ENCODE assay signal across 10 cellular contexts in genomic region chr6:118735320-118735719, GRCh38.
DNase-seq lines count a peak whose midpoint lies in the region; ATAC-seq and TF ChIP-seq lines count a peak whose summit lies in the region.
"Had no signal": no experiment of that assay in that cellular context is flagged by ENCODE, and none has a peak within 500 bp of the region (broad histone marks: within the 10 kb centered on the region; RNA-seq: fewer than 3 reads in every experiment).

No MANE protein-coding gene starts in this region.

- TF ChIP-seq EP300 in stomach (IDR thresholded peaks at IDR 0.05): no peak

- BruUV-seq in A673 (replicated peaks; lab: Mats Ljungman, UMichigan): no TSS peak
- BruUV-seq in mammary epithelial cell (replicated peaks; lab: Mats Ljungman, UMichigan): no TSS peak

- H3K4me1 ChIP-seq in A673 (ENCODE audit: insufficient read depth, low read length, poor library complexity, severe bottlenecking) (no peaks in the 10 kb centered on the region), stomach (peaks cover 0 to 3% (median 0%) of the 10 kb centered on the region in 4 donors), mammary epithelial cell (ENCODE audit: insufficient read depth, low read length) (no peaks in the 10 kb centered on the region)

- H3K9ac ChIP-seq in mammary epithelial cell (ENCODE audit: insufficient read depth, low read length): no peak overlapping the region

- H3K79me2 ChIP-seq in mammary epithelial cell (ENCODE audit: insufficient read depth, low read length): no peaks in the 10 kb centered on the region

- no peaks in the 10 kb centered on the region for H3K9me3 ChIP-seq in A673 (ENCODE audit: low read depth, low read length, poor library complexity, severe bottlenecking)
- H3K9me3 ChIP-seq in WERI-Rb-1 (ENCODE audit: severe bottlenecking): peaks cover 4% of the 10 kb centered on the region
- H3K9me3 ChIP-seq in stomach: no peaks in the 10 kb centered on the region
- H3K9me3 ChIP-seq in mammary epithelial cell (replicated peaks; ENCODE audit: insufficient read depth, low read length): no peaks in the 10 kb centered on the region
- H3K9me3 ChIP-seq: neutrophil had no signal

- dilution Hi-C loops in mammary epithelial cell (cut with HindIII; ENCODE audit: low sequenced_read_pairs): no loop called here

- peak; percentile 48 for ATAC-seq in GM19463 (IDR thresholded peaks at IDR 0.05; ENCODE audit: unreplicated experiment)

- H4K20me1 ChIP-seq in mammary epithelial cell (ENCODE audit: insufficient read depth, low read length): no peaks in the 10 kb centered on the region

- no peak for TF ChIP-seq POLR2A in stomach (IDR thresholded peaks at IDR 0.05)

- DNase-seq in A673 (ENCODE audit: low spot score) (peak; percentile 37), WERI-Rb-1 (no peak), iPS DF 19.7 (ENCODE audit: low read depth, low spot score) (peak; percentile 59), stomach (no peak), mammary epithelial cell (no peak), NOMO-1 (lab: John Stamatoyannopoulos, UW; ENCODE audit: unreplicated experiment in 2 of 2) (no peak)
- no peak for DNase-seq in activated effector memory CD4-positive, alpha-beta T cell treated with Interleukin-2 at 50 U/mL for 16 hours
- DNase-seq: NCI-H1417 had no signal

- H3K27ac ChIP-seq in A673 (ENCODE audit: low read depth, low read length, poor library complexity, severe bottlenecking): no peak overlapping the region
- H3K27ac ChIP-seq in WERI-Rb-1: no peak overlapping the region
- H3K27ac ChIP-seq in stomach: no peak overlapping the region
- H3K27ac ChIP-seq in mammary epithelial cell (ENCODE audit: insufficient read depth, low read depth, low read length): no peak overlapping the region
- H3K27ac ChIP-seq: neutrophil had no signal

- CTCF ChIA-PET in A673 (lab: Charles Lee): no interaction called here
- CTCF ChIA-PET in mammary epithelial cell (lab: Charles Lee; ENCODE audit: low non-redundant PET): no interaction called here

- no peak overlapping the region for H3K4me2 ChIP-seq in mammary epithelial cell (ENCODE audit: insufficient read depth, low read depth, low read length)

- TF ChIP-seq CTCF in A673 (conservative IDR thresholded peaks at IDR 0.05; ENCODE audit: low read depth, low read length) (peak; percentile 56), WERI-Rb-1 (IDR thresholded peaks at IDR 0.05; ENCODE audit: low read depth, low read length) (peak; percentile 59), stomach (IDR thresholded peaks at IDR 0.05) (peak in 1 of 7 experiments; percentile 20), mammary epithelial cell (conservative IDR thresholded peaks at IDR 0.05 in 1 of 2, IDR thresholded peaks at IDR 0.05 in 1 of 2; ENCODE audit: extremely low read depth in 1 of 2, insufficient read depth in 1 of 2, low read depth in 1 of 2, low read length in 2 of 2) (peak in 1 of 2 donors; percentile 32)

- POLR2A ChIA-PET in A673 (lab: Charles Lee; ENCODE audit: low non-redundant PET): no interaction called here

- 47 to 67% (median 58%) methylated on average over 2 of the region's 2 CpGs for WGBS in stomach, 5 donors
- WGBS in mammary epithelial cell (ENCODE audit: low coverage, missing lambda C conversion rate): 67% methylated on average over 2 of the region's 2 CpGs

- H3K27me3 ChIP-seq in A673 (replicated peaks; ENCODE audit: insufficient read depth, low read depth, low read length, poor library complexity) (no peaks in the 10 kb centered on the region), WERI-Rb-1 (ENCODE audit: insufficient read depth, low read depth, severe bottlenecking) (no peaks in the 10 kb centered on the region), stomach (no peaks in the 10 kb centered on the region), mammary epithelial cell (ENCODE audit: insufficient read depth, low read length) (no peaks in the 10 kb centered on the region)
- H3K27me3 ChIP-seq: neutrophil had no signal

- intact Hi-C loops in A673 (cut with micrococcal nuclease; ENCODE audit: unreplicated experiment) (no loop called here), stomach (cut with DNase I; ENCODE audit: low total_unique reads) (no loop called here), mammary epithelial cell (cut with micrococcal nuclease) (no loop called here)

- no peaks in the 10 kb centered on the region for H3K36me3 ChIP-seq in A673 (ENCODE audit: insufficient read depth, low read length, poor library complexity, severe bottlenecking)
- H3K36me3 ChIP-seq in WERI-Rb-1: no peaks in the 10 kb centered on the region
- no peaks in the 10 kb centered on the region for H3K36me3 ChIP-seq in stomach
- no peaks in the 10 kb centered on the region for H3K36me3 ChIP-seq in mammary epithelial cell (ENCODE audit: insufficient read depth, low read length)
- H3K36me3 ChIP-seq: neutrophil had no signal

- H3K4me3 ChIP-seq in A673 (ENCODE audit: low read depth, low read length, poor library complexity, severe bottlenecking): no peak overlapping the region
- H3K4me3 ChIP-seq in WERI-Rb-1 (ENCODE audit: low read depth, low read length): no peak overlapping the region
- no peak overlapping the region for H3K4me3 ChIP-seq in stomach
- H3K4me3 ChIP-seq in mammary epithelial cell (replicated peaks in 1 of 3; ENCODE audit: insufficient read depth in 1 of 3, low read depth in 2 of 3, low read length in 3 of 3): no peak overlapping the region

- no peak overlapping the region for H2AFZ ChIP-seq in mammary epithelial cell (ENCODE audit: low read depth, low read length)

- in situ Hi-C loops in mammary epithelial cell (cut with MboI; ENCODE audit: low sequenced_read_pairs in 2 of 2): no loop called here

Comparison
In these comparisons a context has a peak if more than half of its experiments do, and no peak if none do; other contexts are left out.
1. DNase-seq: peak in A673 (single experiment) and iPS DF 19.7 (single experiment); none in WERI-Rb-1 (single experiment), activated effector memory CD4-positive, alpha-beta T cell treated with Interleukin-2 at 50 U/mL for 16 hours (single experiment), stomach (single experiment), mammary epithelial cell (single experiment) and NOMO-1 (0 of 2).